Comparison of ENCODE assay signal across 1 cellular context in the genomic region with DNA sequence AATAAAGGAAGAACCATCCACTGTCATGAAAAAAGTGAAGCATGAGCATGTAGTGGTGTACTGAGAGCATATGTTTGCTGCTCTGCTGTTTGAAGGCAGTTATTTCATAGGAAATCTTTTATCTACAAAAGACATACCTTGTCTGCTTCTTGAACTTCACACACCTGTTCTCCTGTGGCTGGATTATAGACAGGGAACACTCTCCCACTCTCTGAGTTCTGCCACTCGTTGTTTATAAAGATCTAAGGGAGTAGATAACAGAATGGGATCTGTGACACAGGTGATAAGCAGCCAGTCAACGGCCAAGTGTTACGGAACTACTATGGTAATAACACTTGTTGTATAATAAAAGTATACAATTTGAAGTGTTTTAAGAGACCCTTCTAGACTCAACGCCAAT.
TF ChIP-seq lines count a peak whose summit lies in the region.

No MANE protein-coding gene starts in this region.

TF ChIP-seq in K562, 482 proteins besides CTCF, POLR2A, EP300 and RAD21 (continued from another document):
- TF ChIP-seq KLF6 (CRISPR knock-in tag; IDR thresholded peaks at IDR 0.05; ENCODE audit: borderline replicate concordance): no peak
- peak; percentile 79 for TF ChIP-seq NCOR1 (IDR thresholded peaks at IDR 0.05)
- peak; percentile 73; the same call in 1 of the 2 replicates for TF ChIP-seq CTBP1 (IDR thresholded peaks at IDR 0.05; ENCODE audit: borderline replicate concordance)
- TF ChIP-seq SMAD4 (CRISPR knock-in tag; conservative IDR thresholded peaks at IDR 0.05): peak; percentile 75
- 0 out of 2 replicates have a peak, but pooled peaks have one; percentile 45 for TF ChIP-seq L3MBTL2 (IDR thresholded peaks at IDR 0.05)
- no peak for TF ChIP-seq MIER1 (IDR thresholded peaks at IDR 0.05; ENCODE audit: low read depth)
- peak; percentile 52; the same call in 1 of the 2 replicates for TF ChIP-seq DMBX1 (CRISPR knock-in tag; IDR thresholded peaks at IDR 0.05; ENCODE audit: borderline replicate concordance)
- no peak for TF ChIP-seq MYC (IDR thresholded peaks at IDR 0.05; ENCODE audit: low read depth, low read length)
- no peak for TF ChIP-seq MYC (CRISPR knock-in tag; IDR thresholded peaks at IDR 0.05; ENCODE audit: borderline replicate concordance, low read depth)
- TF ChIP-seq, protein P1, sequence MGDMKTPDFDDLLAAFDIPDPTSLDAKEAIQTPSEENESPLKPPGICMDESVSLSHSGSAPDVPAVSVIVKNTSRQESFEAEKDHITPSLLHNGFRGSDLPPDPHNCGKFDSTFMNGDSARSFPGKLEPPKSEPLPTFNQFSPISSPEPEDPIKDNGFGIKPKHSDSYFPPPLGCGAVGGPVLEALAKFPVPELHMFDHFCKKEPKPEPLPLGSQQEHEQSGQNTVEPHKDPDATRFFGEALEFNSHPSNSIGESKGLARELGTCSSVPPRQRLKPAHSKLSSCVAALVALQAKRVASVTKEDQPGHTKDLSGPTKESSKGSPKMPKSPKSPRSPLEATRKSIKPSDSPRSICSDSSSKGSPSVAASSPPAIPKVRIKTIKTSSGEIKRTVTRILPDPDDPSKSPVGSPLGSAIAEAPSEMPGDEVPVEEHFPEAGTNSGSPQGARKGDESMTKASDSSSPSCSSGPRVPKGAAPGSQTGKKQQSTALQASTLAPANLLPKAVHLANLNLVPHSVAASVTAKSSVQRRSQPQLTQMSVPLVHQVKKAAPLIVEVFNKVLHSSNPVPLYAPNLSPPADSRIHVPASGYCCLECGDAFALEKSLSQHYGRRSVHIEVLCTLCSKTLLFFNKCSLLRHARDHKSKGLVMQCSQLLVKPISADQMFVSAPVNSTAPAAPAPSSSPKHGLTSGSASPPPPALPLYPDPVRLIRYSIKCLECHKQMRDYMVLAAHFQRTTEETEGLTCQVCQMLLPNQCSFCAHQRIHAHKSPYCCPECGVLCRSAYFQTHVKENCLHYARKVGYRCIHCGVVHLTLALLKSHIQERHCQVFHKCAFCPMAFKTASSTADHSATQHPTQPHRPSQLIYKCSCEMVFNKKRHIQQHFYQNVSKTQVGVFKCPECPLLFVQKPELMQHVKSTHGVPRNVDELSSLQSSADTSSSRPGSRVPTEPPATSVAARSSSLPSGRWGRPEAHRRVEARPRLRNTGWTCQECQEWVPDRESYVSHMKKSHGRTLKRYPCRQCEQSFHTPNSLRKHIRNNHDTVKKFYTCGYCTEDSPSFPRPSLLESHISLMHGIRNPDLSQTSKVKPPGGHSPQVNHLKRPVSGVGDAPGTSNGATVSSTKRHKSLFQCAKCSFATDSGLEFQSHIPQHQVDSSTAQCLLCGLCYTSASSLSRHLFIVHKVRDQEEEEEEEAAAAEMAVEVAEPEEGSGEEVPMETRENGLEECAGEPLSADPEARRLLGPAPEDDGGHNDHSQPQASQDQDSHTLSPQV (IDR thresholded peaks at IDR 0.05): 0 out of 2 replicates have a peak, but pooled peaks have one; percentile 18
- no peak for TF ChIP-seq GATAD2A (IDR thresholded peaks at IDR 0.05)
- TF ChIP-seq TAL1 (IDR thresholded peaks at IDR 0.05): peak; percentile 91
- TF ChIP-seq, protein P2, sequence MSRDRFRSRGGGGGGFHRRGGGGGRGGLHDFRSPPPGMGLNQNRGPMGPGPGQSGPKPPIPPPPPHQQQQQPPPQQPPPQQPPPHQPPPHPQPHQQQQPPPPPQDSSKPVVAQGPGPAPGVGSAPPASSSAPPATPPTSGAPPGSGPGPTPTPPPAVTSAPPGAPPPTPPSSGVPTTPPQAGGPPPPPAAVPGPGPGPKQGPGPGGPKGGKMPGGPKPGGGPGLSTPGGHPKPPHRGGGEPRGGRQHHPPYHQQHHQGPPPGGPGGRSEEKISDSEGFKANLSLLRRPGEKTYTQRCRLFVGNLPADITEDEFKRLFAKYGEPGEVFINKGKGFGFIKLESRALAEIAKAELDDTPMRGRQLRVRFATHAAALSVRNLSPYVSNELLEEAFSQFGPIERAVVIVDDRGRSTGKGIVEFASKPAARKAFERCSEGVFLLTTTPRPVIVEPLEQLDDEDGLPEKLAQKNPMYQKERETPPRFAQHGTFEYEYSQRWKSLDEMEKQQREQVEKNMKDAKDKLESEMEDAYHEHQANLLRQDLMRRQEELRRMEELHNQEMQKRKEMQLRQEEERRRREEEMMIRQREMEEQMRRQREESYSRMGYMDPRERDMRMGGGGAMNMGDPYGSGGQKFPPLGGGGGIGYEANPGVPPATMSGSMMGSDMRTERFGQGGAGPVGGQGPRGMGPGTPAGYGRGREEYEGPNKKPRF (IDR thresholded peaks at IDR 0.05; ENCODE audit: low read depth, low read length): no peak
- TF ChIP-seq STAT5B (CRISPR knock-in tag; IDR thresholded peaks at IDR 0.05): no peak
- peak; percentile 85 for TF ChIP-seq FOXJ2 (tag; IDR thresholded peaks at IDR 0.05)
- peak; percentile 61; the same call in 1 of the 2 replicates for TF ChIP-seq FOXM1 (IDR thresholded peaks at IDR 0.05; ENCODE audit: low read depth)
- TF ChIP-seq FOXM1 (CRISPR knock-in tag; IDR thresholded peaks at IDR 0.05; ENCODE audit: low read depth): no peak
- TF ChIP-seq KLF16 (IDR thresholded peaks at IDR 0.05): peak; percentile 83
- TF ChIP-seq DIDO1 (tag; IDR thresholded peaks at IDR 0.05; ENCODE audit: low read depth): no peak
- TF ChIP-seq, protein P3, sequence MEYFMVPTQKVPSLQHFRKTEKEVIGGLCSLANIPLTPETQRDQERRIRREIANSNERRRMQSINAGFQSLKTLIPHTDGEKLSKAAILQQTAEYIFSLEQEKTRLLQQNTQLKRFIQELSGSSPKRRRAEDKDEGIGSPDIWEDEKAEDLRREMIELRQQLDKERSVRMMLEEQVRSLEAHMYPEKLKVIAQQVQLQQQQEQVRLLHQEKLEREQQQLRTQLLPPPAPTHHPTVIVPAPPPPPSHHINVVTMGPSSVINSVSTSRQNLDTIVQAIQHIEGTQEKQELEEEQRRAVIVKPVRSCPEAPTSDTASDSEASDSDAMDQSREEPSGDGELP (CRISPR knock-in tag; IDR thresholded peaks at IDR 0.05; ENCODE audit: borderline replicate concordance): no peak
- no peak for TF ChIP-seq PURB (CRISPR knock-in tag; IDR thresholded peaks at IDR 0.05; ENCODE audit: low read depth)
- peak; percentile 23 for TF ChIP-seq HMGN3 (IDR thresholded peaks at IDR 0.05; ENCODE audit: borderline replicate concordance, extremely low read depth, insufficient read length, low read depth, low read length)
- peak; percentile 72 for TF ChIP-seq DPF2 (IDR thresholded peaks at IDR 0.05)
- TF ChIP-seq CBFA2T3 (IDR thresholded peaks at IDR 0.05): peak; percentile 91
- no peak for TF ChIP-seq ELF1 (tag; IDR thresholded peaks at IDR 0.05)
- peak; percentile 67 to 79 for TF ChIP-seq TRIM24 (IDR thresholded peaks at IDR 0.05)
- TF ChIP-seq, protein P4, sequence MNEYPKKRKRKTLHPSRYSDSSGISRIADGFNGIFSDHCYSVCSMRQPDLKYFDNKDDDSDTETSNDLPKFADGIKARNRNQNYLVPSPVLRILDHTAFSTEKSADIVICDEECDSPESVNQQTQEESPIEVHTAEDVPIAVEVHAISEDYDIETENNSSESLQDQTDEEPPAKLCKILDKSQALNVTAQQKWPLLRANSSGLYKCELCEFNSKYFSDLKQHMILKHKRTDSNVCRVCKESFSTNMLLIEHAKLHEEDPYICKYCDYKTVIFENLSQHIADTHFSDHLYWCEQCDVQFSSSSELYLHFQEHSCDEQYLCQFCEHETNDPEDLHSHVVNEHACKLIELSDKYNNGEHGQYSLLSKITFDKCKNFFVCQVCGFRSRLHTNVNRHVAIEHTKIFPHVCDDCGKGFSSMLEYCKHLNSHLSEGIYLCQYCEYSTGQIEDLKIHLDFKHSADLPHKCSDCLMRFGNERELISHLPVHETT (CRISPR knock-in tag; conservative IDR thresholded peaks at IDR 0.05 in 1 of 2, IDR thresholded peaks at IDR 0.05 in 1 of 2): no peak
- TF ChIP-seq SOX6 (IDR thresholded peaks at IDR 0.05): peak; percentile 87
- 0 out of 2 replicates have a peak, but pooled peaks have one; percentile 23 for TF ChIP-seq FOSL1 (tag; conservative IDR thresholded peaks at IDR 0.05)
